27 cellular contexts compared by ENCODE assay signal in genomic region chrX:74370482-74370881, GRCh38.
"Had no signal": no experiment of that assay in that cellular context is flagged by ENCODE, and none has a peak within 500 bp of the region (broad histone marks: within the 10 kb centered on the region; RNA-seq: fewer than 3 reads in every experiment).

No MANE protein-coding gene starts in this region.

- H3K27me3 Mint-ChIP-seq: stimulated activated naive B cell treated with anti-CD40 and anti-IgM and Interleukin-4, amounts not matched to agents 10 μg/mL and 1 μg/mL and 100 μg/mL, for 72 hours; stimulated activated naive CD8-positive, alpha-beta T cell treated with anti-CD3 and anti-CD28 coated beads, Interleukin-15, Interleukin-2, amounts not matched to agents 100 ng/mL and 50 ng/mL, for 24 hours had no signal

- H3K4me3 Mint-ChIP-seq: immature natural killer cell; naive thymus-derived CD4-positive, alpha-beta T cell; nephron; stimulated activated naive B cell treated with anti-CD40 and anti-IgM and Interleukin-4, amounts not matched to agents 10 μg/mL and 1 μg/mL and 100 μg/mL, for 72 hours; stimulated activated naive CD8-positive, alpha-beta T cell treated with anti-CD3 and anti-CD28 coated beads, Interleukin-15, Interleukin-2, amounts not matched to agents 100 ng/mL and 50 ng/mL, for 24 hours had no signal

- H3K36me3 ChIP-seq: ovary, spleen, thoracic aorta, tibial nerve, upper lobe of left lung, uterus had no signal

- H3K27ac Mint-ChIP-seq: immature natural killer cell; naive thymus-derived CD4-positive, alpha-beta T cell; nephron; stimulated activated naive B cell treated with anti-CD40 and anti-IgM and Interleukin-4, amounts not matched to agents 10 μg/mL and 1 μg/mL and 100 μg/mL, for 72 hours; stimulated activated naive CD8-positive, alpha-beta T cell treated with anti-CD3 and anti-CD28 coated beads, Interleukin-15, Interleukin-2, amounts not matched to agents 100 ng/mL and 50 ng/mL, for 24 hours had no signal

- H3K9me3 ChIP-seq: ovary, psoas muscle, spleen, thoracic aorta, tibial nerve, upper lobe of left lung, uterus had no signal

- DNase-seq: dermis blood vessel endothelial cell; effector memory CD4-positive, alpha-beta T cell; hypothalamus; immature natural killer cell; islet precursor cell; mammary epithelial cell; mesendoderm; midbrain; naive thymus-derived CD4-positive, alpha-beta T cell; nucleus accumbens; ovary; posterior cingulate gyrus; psoas muscle; right cardiac atrium; spleen; stimulated activated CD4-positive, alpha-beta T cell treated with anti-CD3 and anti-CD28 coated beads, Interleukin-4, amount 100 ng/mL, for 4 hours; stimulated activated naive B cell treated with anti-CD40 and anti-IgM and Interleukin-4, amounts not matched to agents 10 μg/mL and 1 μg/mL and 100 μg/mL, for 72 hours; upper lobe of left lung; uterus had no signal

- H3K4me3 ChIP-seq: coronary artery, ovary, psoas muscle, skin epidermis, spleen, thoracic aorta, tibial nerve, upper lobe of left lung, uterus had no signal

- ATAC-seq: naive thymus-derived CD4-positive, alpha-beta T cell; psoas muscle; right cardiac atrium had no signal

- FAIRE-seq: endothelial cell of umbilical vein, frontal cortex had no signal

- H3K4me1 Mint-ChIP-seq: immature natural killer cell; naive thymus-derived CD4-positive, alpha-beta T cell; nephron had no signal

- H3K9me3 Mint-ChIP-seq: immature natural killer cell; naive thymus-derived CD4-positive, alpha-beta T cell; nephron; stimulated activated naive B cell treated with anti-CD40 and anti-IgM and Interleukin-4, amounts not matched to agents 10 μg/mL and 1 μg/mL and 100 μg/mL, for 72 hours; stimulated activated naive CD8-positive, alpha-beta T cell treated with anti-CD3 and anti-CD28 coated beads, Interleukin-15, Interleukin-2, amounts not matched to agents 100 ng/mL and 50 ng/mL, for 24 hours had no signal

- H3K27me3 ChIP-seq: ovary, spleen, upper lobe of left lung, uterus had no signal

- H3K36me3 Mint-ChIP-seq: immature natural killer cell; naive thymus-derived CD4-positive, alpha-beta T cell; stimulated activated naive B cell treated with anti-CD40 and anti-IgM and Interleukin-4, amounts not matched to agents 10 μg/mL and 1 μg/mL and 100 μg/mL, for 72 hours had no signal

- H3K4me1 ChIP-seq: psoas muscle, spleen, tibial nerve, upper lobe of left lung, uterus had no signal

- H3K27ac ChIP-seq: coronary artery, ovary, psoas muscle, skin epidermis, spleen, thoracic aorta, tibial nerve, upper lobe of left lung, uterus had no signal
